In the genomic region with DNA sequence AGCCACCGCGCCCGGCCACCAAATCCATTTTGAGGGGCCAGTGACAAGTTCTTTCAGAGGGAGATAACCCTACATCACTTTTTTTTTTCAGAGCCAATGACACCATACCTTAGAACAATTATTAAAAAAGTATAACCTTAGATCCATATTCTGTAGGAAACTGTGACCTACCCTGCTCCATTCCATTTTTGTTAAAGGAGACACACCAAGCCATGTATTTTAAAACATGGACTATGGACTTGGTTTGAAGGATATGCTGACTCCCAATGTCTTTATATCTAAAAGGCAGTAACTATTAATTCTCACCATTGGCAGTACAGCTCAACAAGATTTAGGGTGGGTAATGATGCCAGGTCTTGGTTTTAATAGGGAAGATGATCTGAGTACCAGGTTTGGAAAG, we compare ENCODE assay signal across 9 cellular contexts. TPM values are rescaled to one million over a fixed set of nuclear protein-coding genes. Genes with fewer than 3 reads are reported as not detected.
A peak's percentile ranks its signal among the peaks of the same experiment; 100 is the strongest.
DNase-seq lines count a peak whose midpoint lies in the region; ATAC-seq, FAIRE-seq and TF ChIP-seq lines count a peak whose summit lies in the region.
"Had no signal": no experiment of that assay in that cellular context is flagged by ENCODE, and none has a peak within 500 bp of the region (broad histone marks: within the 10 kb centered on the region; RNA-seq: fewer than 3 reads in every experiment).

No MANE protein-coding gene starts in this region.

- H2AK5ac ChIP-seq in IMR-90 (ENCODE audit: low read depth, low read length), result no peak overlapping the region

- WGBS in IMR-90 (ENCODE audit: extremely low coverage in 2 of 2, insufficient read length in 1 of 2), 2 experiments, result no CpG with 5 or more reads among the region's 3 CpGs

- dilution Hi-C loops in IMR-90 (cut with HindIII; ENCODE audit: low sequenced_read_pairs, unreplicated experiment), result no loop called here

- H2AK9ac ChIP-seq in IMR-90 (replicated peaks; ENCODE audit: low read depth, low read length, poor library complexity), result no peak overlapping the region

- H3K4me3 ChIP-seq in A673 (ENCODE audit: low read depth, low read length, poor library complexity, severe bottlenecking), result peak overlapping the region; percentile 72
- H3K4me3 ChIP-seq in IMR-90 (ENCODE audit: insufficient read depth, low read depth, low read length), result peak overlapping the region; percentile 91; the same call in 1 of the 2 replicates
- peak overlapping the region; percentile 66 to 77 for H3K4me3 ChIP-seq in muscle layer of duodenum (ENCODE audit: low read depth in 1 of 2, low read length in 2 of 2)

- peak overlapping the region; percentile 90 for H3K4me3 Mint-ChIP-seq in chondrocyte (ENCODE audit: unreplicated experiment)

- H3K9me1 ChIP-seq in IMR-90 (ENCODE audit: insufficient read depth, low read length), result peaks cover 4% of the 10 kb centered on the region; the same call in 1 of the 2 replicates

- no peaks in the 10 kb centered on the region for H3K9me3 ChIP-seq in A673 (ENCODE audit: low read depth, low read length, poor library complexity, severe bottlenecking)
- no peaks in the 10 kb centered on the region for H3K9me3 ChIP-seq in IMR-90 (ENCODE audit: control insufficient read depth, insufficient read depth, low read length)
- no peaks in the 10 kb centered on the region for H3K9me3 ChIP-seq in muscle layer of duodenum (ENCODE audit: control insufficient read depth in 1 of 2, low read length in 2 of 2)

- BruUV-seq in A673 (replicated peaks; lab: Mats Ljungman, UMichigan) (no TSS peak), IMR-90 (replicated peaks; lab: Mats Ljungman, UMichigan) (TSS peak; percentile 33)

- no peak overlapping the region for H2BK5ac ChIP-seq in IMR-90 (ENCODE audit: low read depth, low read length, poor library complexity, severe bottlenecking)

- H3K4me1 ChIP-seq in A673 (ENCODE audit: insufficient read depth, low read length, poor library complexity, severe bottlenecking) (peaks cover 14% of the 10 kb centered on the region), IMR-90 (ENCODE audit: control insufficient read depth, insufficient read depth, low read length) (peaks cover 6% of the 10 kb centered on the region), muscle layer of duodenum (ENCODE audit: control insufficient read depth in 1 of 2, insufficient read depth in 2 of 2, low read length in 2 of 2) (peaks cover 13 to 46% of the 10 kb centered on the region in 2 donors)

- no peak overlapping the region for H4K8ac ChIP-seq in IMR-90 (ENCODE audit: low read depth in 2 of 2, low read length in 2 of 2)

- FAIRE-seq in RCC 7860 (lab: Jason Lieb, UNC), result no peak

- peak overlapping the region; percentile 61; the same call in 1 of the 2 replicates for H3K14ac ChIP-seq in IMR-90 (replicated peaks; ENCODE audit: low read depth, low read length)

- ATAC-seq in IMR-90 (ENCODE audit: low read depth) (no peak), HG03460 (IDR thresholded peaks at IDR 0.05; ENCODE audit: unreplicated experiment) (no peak), GM19467 (IDR thresholded peaks at IDR 0.05; ENCODE audit: unreplicated experiment) (no peak)

- in situ Hi-C loops in IMR-90 (cut with MboI; ENCODE audit: low sequenced_read_pairs), result no loop called here

- DNase-seq in A673 (ENCODE audit: low spot score) (no peak), IMR-90 (no peak), chondrocyte (ENCODE audit: low spot score) (no peak), AG08396 (ENCODE audit: low spot score) (no peak), RCC 7860 (ENCODE audit: low spot score) (no peak)
- DNase-seq: activated CD8-positive, alpha-beta memory T cell treated with anti-CD3 and anti-CD28 coated beads for 24 hours had no signal

- H3K36me3 ChIP-seq in A673 (ENCODE audit: insufficient read depth, low read length, poor library complexity, severe bottlenecking), result peaks cover 16% of the 10 kb centered on the region
- H3K36me3 ChIP-seq in IMR-90 (ENCODE audit: control insufficient read depth, insufficient read depth, low read length), result peaks cover 13% of the 10 kb centered on the region
- peaks cover 3 to 23% of the 10 kb centered on the region in 2 donors for H3K36me3 ChIP-seq in muscle layer of duodenum (ENCODE audit: control insufficient read depth in 1 of 2, insufficient read depth in 2 of 2, low read length in 2 of 2)

- CTCF ChIA-PET in A673 (lab: Charles Lee) (no interaction called here), IMR-90 (lab: Yijun Ruan, JAX) (interaction anchor here (1.1 kb wide), 1 partner anchor 8 kb away, joined by 3 read pairs; no protein-coding TSS in a partner anchor)

- no peak for TF ChIP-seq POLR2A in IMR-90 (IDR thresholded peaks at IDR 0.05; ENCODE audit: low read depth, low read length)

- no peak overlapping the region for H2AFZ ChIP-seq in IMR-90 (replicated peaks; ENCODE audit: low read length, poor library complexity)

- H2BK20ac ChIP-seq in IMR-90 (ENCODE audit: low read depth, low read length), result no peak overlapping the region

- no peak overlapping the region for H3K18ac ChIP-seq in IMR-90 (ENCODE audit: low read depth, low read length)

- H3K9me3 Mint-ChIP-seq in chondrocyte (ENCODE audit: low read depth), result no peaks in the 10 kb centered on the region

- peak overlapping the region; percentile 98; the same call in 1 of the 2 replicates for H3K23ac ChIP-seq in IMR-90 (ENCODE audit: low read depth, low read length)

- no peaks in the 10 kb centered on the region for H3K27me3 Mint-ChIP-seq in chondrocyte (ENCODE audit: low read depth)

- H2BK15ac ChIP-seq in IMR-90 (ENCODE audit: low read depth, low read length), result no peak overlapping the region

- no peak overlapping the region for H2BK120ac ChIP-seq in IMR-90 (ENCODE audit: low read depth, low read length)

- peak overlapping the region; percentile 79; the same call in 1 of the 2 replicates for H3K4ac ChIP-seq in IMR-90 (ENCODE audit: low read depth, low read length)

- no peak overlapping the region for H3K56ac ChIP-seq in IMR-90 (ENCODE audit: extremely low read depth, insufficient read depth, low read length)

- intact Hi-C loops in A673 (cut with micrococcal nuclease; ENCODE audit: unreplicated experiment), result no loop called here
- intact Hi-C loops in IMR-90 (cut with micrococcal nuclease), result loop anchor here (5.0 kb wide), 1 partner anchor 134 kb away; no protein-coding TSS in a partner anchor

- no peak overlapping the region for H4K5ac ChIP-seq in IMR-90 (ENCODE audit: low read depth, low read length)

- peak overlapping the region; percentile 96 for H3K4me2 ChIP-seq in IMR-90 (ENCODE audit: low read depth, low read length)

- POLR2A ChIA-PET in A673 (lab: Charles Lee; ENCODE audit: low non-redundant PET) (no interaction called here), IMR-90 (lab: Charles Lee; ENCODE audit: unreplicated experiment) (no interaction called here)

- H4K20me1 ChIP-seq in IMR-90 (ENCODE audit: insufficient read depth, low read length), result peaks cover 10% of the 10 kb centered on the region

- no peak for TF ChIP-seq RAD21 in IMR-90 (IDR thresholded peaks at IDR 0.05; ENCODE audit: low read length)

- peak overlapping the region; percentile 82 for H3K27ac ChIP-seq in A673 (ENCODE audit: low read depth, low read length, poor library complexity, severe bottlenecking)
- H3K27ac ChIP-seq in IMR-90 (ENCODE audit: insufficient read depth, low read length), result no peak overlapping the region
- peak overlapping the region; percentile 74 for H3K27ac ChIP-seq in muscle layer of duodenum (ENCODE audit: low read length)

- peak overlapping the region; percentile 98 for H3K9ac ChIP-seq in IMR-90 (ENCODE audit: low read depth, low read length)

- peaks cover 17 to 65% of the 10 kb centered on the region in 2 experiments for H3K79me1 ChIP-seq in IMR-90 (ENCODE audit: low read depth in 1 of 2, low read length in 2 of 2)

- peaks cover 51% of the 10 kb centered on the region for H3K4me1 Mint-ChIP-seq in chondrocyte (ENCODE audit: low read depth)

- H3K27me3 ChIP-seq in A673 (replicated peaks; ENCODE audit: insufficient read depth, low read depth, low read length, poor library complexity), result no peaks in the 10 kb centered on the region
- no peaks in the 10 kb centered on the region for H3K27me3 ChIP-seq in IMR-90 (ENCODE audit: control insufficient read depth, insufficient read depth, low read length)
- no peaks in the 10 kb centered on the region for H3K27me3 ChIP-seq in muscle layer of duodenum (ENCODE audit: low read depth, low read length)

- TF ChIP-seq CTCF in A673 (conservative IDR thresholded peaks at IDR 0.05; ENCODE audit: low read depth, low read length), result no peak
- no peak for TF ChIP-seq CTCF in IMR-90 (conservative IDR thresholded peaks at IDR 0.05; ENCODE audit: low read depth, low read length)
- TF ChIP-seq CTCF in chondrocyte (IDR thresholded peaks at IDR 0.05), result no peak

- H3K36me3 Mint-ChIP-seq in chondrocyte (ENCODE audit: low read depth), result peaks cover 5% of the 10 kb centered on the region

- H3K27ac Mint-ChIP-seq in chondrocyte (ENCODE audit: unreplicated experiment), result no peak overlapping the region

- H4K91ac ChIP-seq in IMR-90 (ENCODE audit: insufficient read depth, low read depth, low read length), result no peak overlapping the region

RNA-seq across cellular contexts. Expression of a gene that starts 1.1 kb away (rescaled TPM):
- total RNA-seq in A673 (2021) (67.8 and 70.1 TPM in 2 replicates), IMR-90 (2012; rRNA removed) (6.9 and 8.1 TPM in 2 replicates), chondrocyte (38.9 to 43.6 TPM (median 42.0 TPM) in 3 replicates)
- 41.4 and 43.3 TPM in 2 replicates for polyA plus RNA-seq in IMR-90 (2012; rRNA removed)
- 24.3 and 37.8 TPM in 2 replicates for polyA plus RNA-seq in IMR-90 (2012; cell fraction: cytosol; rRNA removed)
- polyA plus RNA-seq in IMR-90 (2012; cell fraction: nucleus; rRNA removed; ENCODE audit: low replicate concordance), result 37.0 and 39.0 TPM in 2 replicates

RNA-seq across cellular contexts. Expression of a gene that starts 13.6 kb away (rescaled TPM):
- total RNA-seq in A673 (2021) (149 and 164 TPM in 2 replicates), IMR-90 (2012; rRNA removed) (5.2 and 6.1 TPM in 2 replicates), chondrocyte (64.5 to 74.6 TPM (median 71.7 TPM) in 3 replicates)
- polyA plus RNA-seq in IMR-90 (2012; rRNA removed), result 32.4 and 50.9 TPM in 2 replicates
- 21.0 and 43.3 TPM in 2 replicates for polyA plus RNA-seq in IMR-90 (2012; cell fraction: cytosol; rRNA removed)
- polyA plus RNA-seq in IMR-90 (2012; cell fraction: nucleus; rRNA removed; ENCODE audit: low replicate concordance), result 185 and 200 TPM in 2 replicates

RNA-seq across cellular contexts. Expression of a gene that starts 21.2 kb away (rescaled TPM):
- 17.4 and 21.3 TPM in 2 replicates for total RNA-seq in A673 (2021)
- total RNA-seq in IMR-90 (2012; rRNA removed), result 13.6 and 14.2 TPM in 2 replicates
- polyA plus RNA-seq in IMR-90 (2012; rRNA removed), result 6.8 and 7.3 TPM in 2 replicates
- polyA plus RNA-seq in IMR-90 (2012; cell fraction: cytosol; rRNA removed), result 3.2 and 6.0 TPM in 2 replicates
- polyA plus RNA-seq in IMR-90 (2012; cell fraction: nucleus; rRNA removed; ENCODE audit: low replicate concordance), result 5.4 and 9.9 TPM in 2 replicates
- total RNA-seq in chondrocyte, result 14.9 to 17.2 TPM (median 16.6 TPM) in 3 replicates

RNA-seq across cellular contexts. Expression of a gene that starts 23.8 kb away (rescaled TPM):
- total RNA-seq in A673 (2021) (32.1 and 35.2 TPM in 2 replicates), IMR-90 (2012; rRNA removed) (8.1 and 8.2 TPM in 2 replicates), chondrocyte (15.5 to 19.9 TPM (median 18.7 TPM) in 3 replicates)
- 21.0 and 26.1 TPM in 2 replicates for polyA plus RNA-seq in IMR-90 (2012; rRNA removed)
- 28.9 and 45.6 TPM in 2 replicates for polyA plus RNA-seq in IMR-90 (2012; cell fraction: cytosol; rRNA removed)
- 21.5 and 40.6 TPM in 2 replicates for polyA plus RNA-seq in IMR-90 (2012; cell fraction: nucleus; rRNA removed; ENCODE audit: low replicate concordance)

RNA-seq across cellular contexts. Expression of a gene that starts 27.8 kb away (rescaled TPM):
- 75.8 and 80.3 TPM in 2 replicates for total RNA-seq in A673 (2021)
- total RNA-seq in IMR-90 (2012; rRNA removed), result 1.8 and 2.5 TPM in 2 replicates
- 23.2 and 27.3 TPM in 2 replicates for polyA plus RNA-seq in IMR-90 (2012; rRNA removed)
- polyA plus RNA-seq in IMR-90 (2012; cell fraction: cytosol; rRNA removed), result 20.0 and 22.5 TPM in 2 replicates
- polyA plus RNA-seq in IMR-90 (2012; cell fraction: nucleus; rRNA removed; ENCODE audit: low replicate concordance), result 50.1 and 139 TPM in 2 replicates
- total RNA-seq in chondrocyte, result 83.6 to 101 TPM (median 86.3 TPM) in 3 replicates
